8 cellular contexts compared by ENCODE assay signal in the genomic region with DNA sequence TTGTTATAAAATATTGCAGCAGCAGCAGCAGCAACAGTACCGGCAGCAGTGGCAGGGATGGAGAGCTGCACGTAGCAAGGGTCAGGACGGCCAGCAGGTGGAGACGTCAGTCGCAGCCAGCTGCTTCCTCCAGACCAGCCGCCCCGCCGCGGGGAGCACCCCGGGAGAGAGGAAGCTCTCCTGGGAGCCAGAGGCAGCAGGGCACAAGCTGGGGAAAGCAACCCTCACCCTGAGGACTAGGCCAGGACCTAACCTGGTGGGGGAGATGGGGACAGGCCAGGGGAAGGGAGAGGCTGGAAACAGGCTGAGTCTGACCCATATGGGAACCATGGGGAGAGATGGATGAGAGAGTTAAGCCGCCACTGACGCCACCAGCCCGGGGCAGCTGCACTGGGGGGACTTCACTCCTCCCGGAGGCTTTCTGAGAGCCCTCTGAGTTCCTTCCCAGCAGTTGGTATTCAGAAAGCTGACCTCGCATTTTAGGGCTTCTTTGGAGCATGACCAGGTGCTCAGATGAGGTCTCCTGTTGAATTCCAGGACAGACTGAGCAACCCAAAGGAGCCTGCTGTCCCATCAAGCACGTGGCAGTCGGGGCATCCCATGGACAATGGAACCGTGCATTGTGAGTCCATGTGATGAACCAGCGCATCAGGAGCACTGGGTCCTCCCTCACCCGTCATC. TPM values are rescaled to one million over a fixed set of nuclear protein-coding genes. Genes with fewer than 3 reads are reported as not detected.
DNase-seq lines count a peak whose midpoint lies in the region; ATAC-seq, FAIRE-seq and TF ChIP-seq lines count a peak whose summit lies in the region.

No MANE protein-coding gene starts in this region.

- no peaks in the 10 kb centered on the region for H3K36me3 Mint-ChIP-seq in activated T-cell treated with anti-CD3 and anti-CD28 coated beads, Interleukin-2, amount 50 U/mL, for 72 hours (ENCODE audit: insufficient read depth in 2 of 2)

- H3K9me3 Mint-ChIP-seq in activated T-cell treated with anti-CD3 and anti-CD28 coated beads, Interleukin-2, amount 50 U/mL, for 72 hours = no peaks in the 10 kb centered on the region
- no peaks in the 10 kb centered on the region for H3K9me3 Mint-ChIP-seq in stimulated activated naive CD8-positive, alpha-beta T cell treated with anti-CD3 and anti-CD28 coated beads, Interleukin-15, amount 100 ng/mL, for 72 hours

- WGBS in IMR-90 (ENCODE audit: extremely low coverage in 2 of 2, insufficient read length in 1 of 2), 2 experiments = 14% methylated on average over 10 of the region's 20 CpGs; no CpG with 5 or more reads in 1 of the 2 experiments
- whole genome bisulfite sequencing in neuronal stem cell (ENCODE audit: extremely low coverage in 2 of 2, insufficient read length in 2 of 2, insufficient replicate concordance in 1 of 2), 2 donors = no CpG with 5 or more reads among the region's 20 CpGs

- H2AK9ac ChIP-seq in IMR-90 (replicated peaks; ENCODE audit: low read depth, low read length, poor library complexity) = peak overlapping the region; percentile 43

- intact Hi-C loops in IMR-90 (cut with micrococcal nuclease) = loop anchor here (2.0 to 5.0 kb wide), 2 partner anchors 69 to 153 kb away; no protein-coding TSS in a partner anchor

- H4K5ac ChIP-seq in IMR-90 (ENCODE audit: low read depth, low read length) = no peak overlapping the region

- H3K14ac ChIP-seq in IMR-90 (replicated peaks; ENCODE audit: low read depth, low read length) (no peak overlapping the region), neuronal stem cell (ENCODE audit: low read length) (no peak overlapping the region)

- H2BK15ac ChIP-seq in IMR-90 (ENCODE audit: low read depth, low read length) = no peak overlapping the region
- no peak overlapping the region for H2BK15ac ChIP-seq in neuronal stem cell (ENCODE audit: low read length)

- H4K20me1 ChIP-seq in IMR-90 (ENCODE audit: insufficient read depth, low read length) = no peaks in the 10 kb centered on the region

- BruUV-seq in IMR-90 (replicated peaks; lab: Mats Ljungman, UMichigan) = no TSS peak

- H2BK5ac ChIP-seq in IMR-90 (ENCODE audit: low read depth, low read length, poor library complexity, severe bottlenecking) (no peak overlapping the region), neuronal stem cell (ENCODE audit: low read length) (no peak overlapping the region)

- no peak for TF ChIP-seq POLR2A in IMR-90 (IDR thresholded peaks at IDR 0.05; ENCODE audit: low read depth, low read length)

- H3K18ac ChIP-seq in IMR-90 (ENCODE audit: low read depth, low read length) (no peak overlapping the region), neuronal stem cell (ENCODE audit: low read length) (peak overlapping the region; percentile 83)

- H2BK120ac ChIP-seq in IMR-90 (ENCODE audit: low read depth, low read length) (no peak overlapping the region), neuronal stem cell (ENCODE audit: low read depth, low read length) (peak overlapping the region; percentile 38)

- no peak overlapping the region for H2BK12ac ChIP-seq in neuronal stem cell (ENCODE audit: low read length)

- in situ Hi-C loops in IMR-90 (cut with MboI; ENCODE audit: low sequenced_read_pairs) = no loop called here

- peaks cover 27% of the 10 kb centered on the region for H3K27me3 Mint-ChIP-seq in activated T-cell treated with anti-CD3 and anti-CD28 coated beads, Interleukin-2, amount 50 U/mL, for 72 hours (ENCODE audit: low read depth)
- H3K27me3 Mint-ChIP-seq in stimulated activated naive CD8-positive, alpha-beta T cell treated with anti-CD3 and anti-CD28 coated beads, Interleukin-15, amount 100 ng/mL, for 72 hours = peaks cover 20% of the 10 kb centered on the region

- POLR2A ChIA-PET in IMR-90 (lab: Charles Lee; ENCODE audit: unreplicated experiment) = interaction anchor here (0.6 kb wide), 1 partner anchor 68 kb away, joined by 6 read pairs; no protein-coding TSS in a partner anchor

- no peak overlapping the region for H2BK20ac ChIP-seq in IMR-90 (ENCODE audit: low read depth, low read length)

- H4K91ac ChIP-seq in IMR-90 (ENCODE audit: insufficient read depth, low read depth, low read length) = no peak overlapping the region
- H4K91ac ChIP-seq in neuronal stem cell (ENCODE audit: low read depth, low read length, poor library complexity) = no peak overlapping the region

- H3K27me3 ChIP-seq in IMR-90 (ENCODE audit: control insufficient read depth, insufficient read depth, low read length) = peaks cover 44% of the 10 kb centered on the region
- peaks cover 0 to 62% (median 0%) of the 10 kb centered on the region in 3 experiments for H3K27me3 ChIP-seq in neuronal stem cell (ENCODE audit: control insufficient read depth in 3 of 3, insufficient read depth in 3 of 3, low read depth in 1 of 3, low read length in 3 of 3)

- H3K4me1 Mint-ChIP-seq in activated T-cell treated with anti-CD3 and anti-CD28 coated beads, Interleukin-2, amount 50 U/mL, for 72 hours (ENCODE audit: low read depth) = peaks cover 6% of the 10 kb centered on the region
- H3K4me1 Mint-ChIP-seq in stimulated activated naive CD8-positive, alpha-beta T cell treated with anti-CD3 and anti-CD28 coated beads, Interleukin-15, amount 100 ng/mL, for 72 hours = peaks cover 7% of the 10 kb centered on the region

- H3K4me2 ChIP-seq in IMR-90 (ENCODE audit: low read depth, low read length) = peak overlapping the region; percentile 30; the same call in 1 of the 2 replicates
- no peak overlapping the region for H3K4me2 ChIP-seq in neuronal stem cell (ENCODE audit: insufficient read depth, low read length, poor library complexity, severe bottlenecking)

- H3K9ac ChIP-seq in IMR-90 (ENCODE audit: low read depth, low read length) = no peak overlapping the region
- H3K9ac ChIP-seq in neuronal stem cell (ENCODE audit: low read depth, low read length, poor library complexity) = no peak overlapping the region

- DNase-seq in NCI-H187 (lab: John Stamatoyannopoulos, UW) (peak; percentile 64 to 70), NCI-H187 treated with DMSO at 0.1 percent for 48 hours (lab: John Stamatoyannopoulos, UW) (no peak), IMR-90 (peak; percentile 69), RCC 7860 (ENCODE audit: low spot score) (peak; percentile 23), fibroblast of mammary gland (ENCODE audit: low read depth) (peak; percentile 56), neuronal stem cell (ENCODE audit: low spot score) (peak; percentile 55)
- DNase-seq in activated T-cell treated with anti-CD3 and anti-CD28 coated beads, Interleukin-2, amount 50 U/mL, for 72 hours = peak; percentile 71 to 74
- peak; percentile 62 to 64 for DNase-seq in stimulated activated naive CD8-positive, alpha-beta T cell treated with anti-CD3 and anti-CD28 coated beads, Interleukin-15, amount 100 ng/mL, for 72 hours

- H3K4me3 Mint-ChIP-seq in activated T-cell treated with anti-CD3 and anti-CD28 coated beads, Interleukin-2, amount 50 U/mL, for 72 hours = peak overlapping the region; percentile 68 to 70
- H3K4me3 Mint-ChIP-seq in stimulated activated naive CD8-positive, alpha-beta T cell treated with anti-CD3 and anti-CD28 coated beads, Interleukin-15, amount 100 ng/mL, for 72 hours = peak overlapping the region; percentile 64 to 70

- no peaks in the 10 kb centered on the region; the same call in 1 of the 2 replicates for H3K4me1 ChIP-seq in IMR-90 (ENCODE audit: control insufficient read depth, insufficient read depth, low read length)
- peaks cover 0 to 3% of the 10 kb centered on the region in 2 donors for H3K4me1 ChIP-seq in neuronal stem cell (ENCODE audit: control insufficient read depth in 2 of 2, insufficient read depth in 1 of 2, low read depth in 1 of 2, low read length in 2 of 2)

- H4K8ac ChIP-seq in IMR-90 (ENCODE audit: low read depth in 2 of 2, low read length in 2 of 2) = 0 out of 4 replicates have a peak overlapping the region, but pooled peaks of 1 of the 2 experiments have one; percentile 46
- H4K8ac ChIP-seq in neuronal stem cell (ENCODE audit: low read depth, low read length) = no peak overlapping the region

- H3K4ac ChIP-seq in IMR-90 (ENCODE audit: low read depth, low read length) (no peak overlapping the region), neuronal stem cell (ENCODE audit: low read length) (no peak overlapping the region)

- ATAC-seq in IMR-90 (ENCODE audit: low read depth) = peak; percentile 100
- ATAC-seq in activated T-cell treated with anti-CD3 and anti-CD28 coated beads, Interleukin-2, amount 50 U/mL, for 72 hours (replicated peaks in 1 of 2) = peak; percentile 93 to 94
- peak; percentile 90 for ATAC-seq in stimulated activated naive CD8-positive, alpha-beta T cell treated with anti-CD3 and anti-CD28 coated beads, Interleukin-15, amount 100 ng/mL, for 72 hours

- H3K36me3 ChIP-seq in IMR-90 (ENCODE audit: control insufficient read depth, insufficient read depth, low read length) (no peaks in the 10 kb centered on the region), neuronal stem cell (replicated peaks in 1 of 2; ENCODE audit: control insufficient read depth in 2 of 2, insufficient read depth in 2 of 2, low read length in 2 of 2) (no peaks in the 10 kb centered on the region)

- H3K56ac ChIP-seq in IMR-90 (ENCODE audit: extremely low read depth, insufficient read depth, low read length) = no peak overlapping the region

- no peak for FAIRE-seq in RCC 7860 (lab: Jason Lieb, UNC)

- H3K23ac ChIP-seq in IMR-90 (ENCODE audit: low read depth, low read length) (no peak overlapping the region), neuronal stem cell (ENCODE audit: low read depth, low read length, poor library complexity) (peak overlapping the region; percentile 45)

- H3K79me1 ChIP-seq in IMR-90 (ENCODE audit: low read depth in 1 of 2, low read length in 2 of 2) (no peaks in the 10 kb centered on the region), neuronal stem cell (ENCODE audit: low read depth, low read length) (no peaks in the 10 kb centered on the region)

- CTCF ChIA-PET in IMR-90 (lab: Yijun Ruan, JAX) = interaction anchor here (0.6 to 2.7 kb wide), 11 partner anchors 9 to 205 kb away, joined by 3 to 31 read pairs (median 5); no protein-coding TSS in a partner anchor

- no peak overlapping the region for H3K27ac ChIP-seq in IMR-90 (ENCODE audit: insufficient read depth, low read length)
- H3K27ac ChIP-seq in neuronal stem cell (replicated peaks; ENCODE audit: low read length) = no peak overlapping the region

- TF ChIP-seq CTCF in IMR-90 (conservative IDR thresholded peaks at IDR 0.05; ENCODE audit: low read depth, low read length) (peak; percentile 77), fibroblast of mammary gland (conservative IDR thresholded peaks at IDR 0.05; ENCODE audit: control insufficient read depth, insufficient read depth, low read depth, low read length) (peak; percentile 61)

- no peak overlapping the region for H3K27ac Mint-ChIP-seq in activated T-cell treated with anti-CD3 and anti-CD28 coated beads, Interleukin-2, amount 50 U/mL, for 72 hours
- H3K27ac Mint-ChIP-seq in stimulated activated naive CD8-positive, alpha-beta T cell treated with anti-CD3 and anti-CD28 coated beads, Interleukin-15, amount 100 ng/mL, for 72 hours = peak overlapping the region in 1 of 2 donors; percentile 8

- H3K4me3 ChIP-seq in IMR-90 (ENCODE audit: insufficient read depth, low read depth, low read length) = no peak overlapping the region
- no peak overlapping the region for H3K4me3 ChIP-seq in fibroblast of mammary gland (ENCODE audit: control insufficient read depth, low read depth, low read length)
- no peak overlapping the region for H3K4me3 ChIP-seq in neuronal stem cell (ENCODE audit: low read length in 2 of 2)

- H2AFZ ChIP-seq in IMR-90 (replicated peaks; ENCODE audit: low read length, poor library complexity) (peak overlapping the region; percentile 89), neuronal stem cell (ENCODE audit: low read length) (peak overlapping the region; percentile 83)

- no peaks in the 10 kb centered on the region for H3K9me3 ChIP-seq in IMR-90 (ENCODE audit: control insufficient read depth, insufficient read depth, low read length)
- no peaks in the 10 kb centered on the region for H3K9me3 ChIP-seq in neuronal stem cell (replicated peaks in 1 of 2; ENCODE audit: control insufficient read depth in 2 of 2, insufficient read depth in 1 of 2, low read depth in 1 of 2, low read length in 2 of 2)

- no peak overlapping the region for H2AK5ac ChIP-seq in IMR-90 (ENCODE audit: low read depth, low read length)
- no peak overlapping the region for H2AK5ac ChIP-seq in neuronal stem cell (ENCODE audit: low read depth, low read length)

- TF ChIP-seq RAD21 in IMR-90 (IDR thresholded peaks at IDR 0.05; ENCODE audit: low read length) = peak; percentile 73

- dilution Hi-C loops in IMR-90 (cut with HindIII; ENCODE audit: low sequenced_read_pairs, unreplicated experiment) = no loop called here

- H3K9me1 ChIP-seq in IMR-90 (ENCODE audit: insufficient read depth, low read length) = no peaks in the 10 kb centered on the region

RNA-seq across cellular contexts. Expression of a gene that starts 56.3 kb away (rescaled TPM):
- total RNA-seq in IMR-90 (2012; rRNA removed) = under 0.01 TPM in 2 replicates
- 0.03 and 0.07 TPM in 2 replicates for polyA plus RNA-seq in IMR-90 (2012; rRNA removed)
- 0.01 and 0.03 TPM in 2 replicates for polyA plus RNA-seq in IMR-90 (2012; cell fraction: cytosol; rRNA removed)
- 0.05 and 0.10 TPM in 2 replicates for polyA plus RNA-seq in IMR-90 (2012; cell fraction: nucleus; rRNA removed; ENCODE audit: low replicate concordance)
- total RNA-seq in activated T-cell treated with anti-CD3 and anti-CD28 coated beads, Interleukin-2, amount 50 U/mL, for 72 hours = under 1 TPM; 0.23 to 0.70 TPM
- 0.39 TPM for polyA plus RNA-seq in neuronal stem cell (2013, experiment 1 of 2)
- polyA plus RNA-seq in neuronal stem cell (2013, experiment 2 of 2) = 0.43 TPM
